13 cellular contexts compared by ENCODE assay signal in the genomic region with DNA sequence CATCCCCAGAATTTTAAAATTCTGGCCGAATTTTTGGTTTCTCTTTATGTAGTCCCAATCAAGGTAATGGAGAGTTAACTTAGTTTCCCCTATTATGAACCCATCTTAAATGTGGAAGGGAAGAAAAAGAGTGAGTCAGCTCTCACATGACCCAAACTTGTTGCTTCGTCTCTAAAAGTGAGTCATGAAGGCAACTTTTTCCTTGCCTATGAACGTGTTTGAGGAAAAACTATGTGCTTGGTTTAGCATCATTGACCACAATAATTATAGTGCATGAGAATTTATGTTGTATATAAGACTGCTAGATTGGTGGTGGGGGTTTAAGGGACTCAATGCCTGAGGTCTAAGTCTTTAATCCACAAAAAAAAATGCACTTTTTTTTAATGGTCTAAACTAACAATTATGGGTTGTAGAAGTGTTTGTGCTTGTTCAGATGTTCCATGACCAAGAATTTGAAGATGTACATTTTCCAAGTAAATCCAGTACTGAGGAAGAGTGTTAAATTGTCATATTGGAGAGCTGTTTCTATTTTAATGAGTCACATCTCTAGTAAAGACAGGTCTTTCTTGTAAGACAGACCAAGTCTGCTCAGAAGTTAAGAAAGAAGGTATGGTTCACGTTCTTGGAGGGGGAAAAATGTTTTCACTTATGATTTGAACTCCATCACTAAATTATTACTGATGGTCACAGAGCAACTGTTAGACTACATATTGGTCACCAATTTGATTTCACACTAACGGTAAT.
DNase-seq lines count a peak whose midpoint lies in the region; FAIRE-seq and TF ChIP-seq lines count a peak whose summit lies in the region.
"Had no signal": no experiment of that assay in that cellular context is flagged by ENCODE, and none has a peak within 500 bp of the region (broad histone marks: within the 10 kb centered on the region; RNA-seq: fewer than 3 reads in every experiment).

No MANE protein-coding gene starts in this region.

- H3K9me3 ChIP-seq in breast epithelium, result no peaks in the 10 kb centered on the region
- H3K9me3 ChIP-seq in SK-N-SH, result no peaks in the 10 kb centered on the region; the same call in 1 of the 2 replicates
- H3K9me3 ChIP-seq in Caco-2, result no peaks in the 10 kb centered on the region
- H3K9me3 ChIP-seq: prostate gland had no signal

- intact Hi-C loops in MCF 10A (cut with micrococcal nuclease), result no loop called here
- intact Hi-C loops in breast epithelium (cut with DNase I; ENCODE audit: low total_unique reads), result no loop called here
- intact Hi-C loops in Caco-2 (cut with micrococcal nuclease; ENCODE audit: unreplicated experiment), result no loop called here

- peak; percentile 88 for DNase-seq in MCF 10A (ENCODE audit: unreplicated experiment)
- DNase-seq in breast epithelium (ENCODE audit: low spot score in 2 of 2), result no peak
- DNase-seq in SK-N-SH, result no peak
- peak; percentile 91 for DNase-seq in fibroblast of villous mesenchyme (ENCODE audit: low read depth)
- peak; percentile 32 for DNase-seq in urothelium cell line (ENCODE audit: low spot score)
- DNase-seq in GM12891 (ENCODE audit: insufficient read length, low spot score), result no peak
- DNase-seq in Caco-2, result no peak
- no peak for DNase-seq in coronary artery (ENCODE audit: low spot score)
- DNase-seq: activated CD4-positive, alpha-beta T cell treated with anti-CD3 and anti-CD28 coated beads, Interleukin-2, amount 50 U/mL, for 48 hours; GOT3 had no signal

- H3K4me2 ChIP-seq in SK-N-SH, result no peak overlapping the region

- no peak overlapping the region for H3K27ac ChIP-seq in breast epithelium
- H3K27ac ChIP-seq in SK-N-SH (ENCODE audit: low read depth in 2 of 2, low read length in 1 of 2), result peak overlapping the region in 1 of 2 experiments; percentile 78; a peak in 2 of 4 replicates
- H3K27ac ChIP-seq in coronary artery, result no peak overlapping the region
- H3K27ac ChIP-seq: prostate gland had no signal

- H3K9me3 Mint-ChIP-seq in MCF 10A (ENCODE audit: unreplicated experiment), result no peaks in the 10 kb centered on the region
- no peaks in the 10 kb centered on the region for H3K9me3 Mint-ChIP-seq in Caco-2 (ENCODE audit: unreplicated experiment)
- H3K9me3 Mint-ChIP-seq: central memory CD8-positive, alpha-beta T cell had no signal

- no peaks in the 10 kb centered on the region for H4K20me1 ChIP-seq in SK-N-SH (ENCODE audit: insufficient read depth)

- BruUV-seq in MCF 10A (replicated peaks; lab: Mats Ljungman, UMichigan) (no TSS peak), Caco-2 (replicated peaks; lab: Mats Ljungman, UMichigan) (no TSS peak)

- TF ChIP-seq POLR2A in breast epithelium (IDR thresholded peaks at IDR 0.05) (no peak), GM12891 (IDR thresholded peaks at IDR 0.05; ENCODE audit: low read depth, low read length) (no peak)

- TF ChIP-seq EP300 in SK-N-SH (IDR thresholded peaks at IDR 0.05; ENCODE audit: borderline replicate concordance in 1 of 2, low read depth in 1 of 2, low read length in 1 of 2), result no peak; a peak in 1 of 4 replicates

- H3K36me3 ChIP-seq in breast epithelium, result no peaks in the 10 kb centered on the region
- no peaks in the 10 kb centered on the region for H3K36me3 ChIP-seq in SK-N-SH (replicated peaks in 1 of 2; ENCODE audit: control insufficient read depth in 1 of 2, insufficient read depth in 2 of 2, low read length in 1 of 2)
- H3K36me3 ChIP-seq in Caco-2 (ENCODE audit: control insufficient read depth, insufficient read depth, low read length), result no peaks in the 10 kb centered on the region
- H3K36me3 ChIP-seq: prostate gland had no signal

- no peaks in the 10 kb centered on the region for H3K27me3 ChIP-seq in breast epithelium
- no peaks in the 10 kb centered on the region for H3K27me3 ChIP-seq in SK-N-SH (ENCODE audit: insufficient read depth)
- H3K27me3 ChIP-seq in Caco-2 (replicated peaks; ENCODE audit: control insufficient read depth, insufficient read depth, low read length), result no peaks in the 10 kb centered on the region

- H3K79me2 ChIP-seq in SK-N-SH (ENCODE audit: insufficient read depth), result no peaks in the 10 kb centered on the region

- no peak overlapping the region for H2AFZ ChIP-seq in SK-N-SH (ENCODE audit: low read depth)

- no peaks in the 10 kb centered on the region for H3K36me3 Mint-ChIP-seq in MCF 10A (ENCODE audit: insufficient read depth, unreplicated experiment)
- H3K36me3 Mint-ChIP-seq in Caco-2 (ENCODE audit: insufficient read depth, unreplicated experiment), result no peaks in the 10 kb centered on the region

- no peak for TF ChIP-seq CTCF in MCF 10A (IDR thresholded peaks at IDR 0.05; ENCODE audit: unreplicated experiment)
- no peak for TF ChIP-seq CTCF in breast epithelium (IDR thresholded peaks at IDR 0.05)
- no peak for TF ChIP-seq CTCF in SK-N-SH (IDR thresholded peaks at IDR 0.05)
- TF ChIP-seq CTCF in fibroblast of villous mesenchyme (IDR thresholded peaks at IDR 0.05; ENCODE audit: insufficient read depth, low read depth, low read length), result no peak
- no peak for TF ChIP-seq CTCF in Caco-2 (IDR thresholded peaks at IDR 0.05; ENCODE audit: insufficient read depth in 1 of 2, low read depth in 1 of 2, low read length in 1 of 2, severe bottlenecking in 1 of 2, unreplicated experiment in 1 of 2)
- no peak for TF ChIP-seq CTCF in coronary artery (IDR thresholded peaks at IDR 0.05)

- WGBS in SK-N-SH (ENCODE audit: low lambda C conversion rate), result 34% methylated on average over 5 of the region's 5 CpGs

- H3K27ac Mint-ChIP-seq in MCF 10A (ENCODE audit: low read depth, unreplicated experiment), result peak overlapping the region; percentile 88
- no peak overlapping the region for H3K27ac Mint-ChIP-seq in Caco-2 (ENCODE audit: unreplicated experiment)

- H3K27me3 Mint-ChIP-seq in MCF 10A (ENCODE audit: insufficient read depth, unreplicated experiment) (no peaks in the 10 kb centered on the region), Caco-2 (ENCODE audit: insufficient read depth, unreplicated experiment) (no peaks in the 10 kb centered on the region)
- H3K27me3 Mint-ChIP-seq: central memory CD8-positive, alpha-beta T cell had no signal

- CTCF ChIA-PET in MCF 10A (lab: Yijun Ruan, JAX), result interaction anchor here (0.6 to 1.5 kb wide), 4 partner anchors 11 to 368 kb away, joined by 3 to 5 read pairs (median 4); no protein-coding TSS in a partner anchor
- CTCF ChIA-PET in SK-N-SH (lab: Yijun Ruan, JAX), result interaction anchor here (0.6 kb wide), 1 partner anchor 1509 kb away, joined by 3 read pairs; no protein-coding TSS in a partner anchor
- CTCF ChIA-PET in Caco-2 (lab: Charles Lee), result no interaction called here

- no peak overlapping the region; the same call in 1 of the 2 replicates for H3K9ac ChIP-seq in SK-N-SH

- H3K4me1 Mint-ChIP-seq in MCF 10A (ENCODE audit: insufficient read depth, unreplicated experiment) (peaks cover 41% of the 10 kb centered on the region), Caco-2 (ENCODE audit: low read depth, unreplicated experiment) (no peaks in the 10 kb centered on the region)
- H3K4me1 Mint-ChIP-seq: central memory CD8-positive, alpha-beta T cell had no signal

- no peaks in the 10 kb centered on the region for H3K9me2 ChIP-seq in SK-N-SH

- POLR2A ChIA-PET in MCF 10A (lab: Yijun Ruan, JAX) (interaction anchor here (0.6 to 6.8 kb wide), 11 partner anchors 9 to 432 kb away, joined by 3 to 72 read pairs (median 5); no protein-coding TSS in a partner anchor), SK-N-SH (lab: Yijun Ruan, JAX) (no interaction called here), Caco-2 (lab: Charles Lee) (no interaction called here)

- no peak for TF ChIP-seq RAD21 in SK-N-SH (IDR thresholded peaks at IDR 0.05; ENCODE audit: low read length)

- H3K4me1 ChIP-seq in breast epithelium, result no peaks in the 10 kb centered on the region
- H3K4me1 ChIP-seq in SK-N-SH (ENCODE audit: control insufficient read depth in 1 of 2, insufficient read depth in 2 of 2, low read depth in 1 of 2, low read length in 1 of 2), result peaks cover 0 to 16% of the 10 kb centered on the region in 2 experiments; a peak in 2 of 4 replicates
- no peaks in the 10 kb centered on the region for H3K4me1 ChIP-seq in Caco-2
- H3K4me1 ChIP-seq: prostate gland had no signal

- H3F3A ChIP-seq in SK-N-SH (replicated peaks; ENCODE audit: insufficient read depth), result peaks cover 9% of the 10 kb centered on the region

- H3K4me3 Mint-ChIP-seq in MCF 10A (ENCODE audit: unreplicated experiment) (no peak overlapping the region), Caco-2 (ENCODE audit: unreplicated experiment) (no peak overlapping the region)
- H3K4me3 Mint-ChIP-seq: central memory CD8-positive, alpha-beta T cell had no signal

- H3K4me3 ChIP-seq in breast epithelium, result no peak overlapping the region
- H3K4me3 ChIP-seq in SK-N-SH (ENCODE audit: low read depth in 2 of 2, low read length in 1 of 2), result no peak overlapping the region
- H3K4me3 ChIP-seq in fibroblast of villous mesenchyme (ENCODE audit: low read depth, low read length), result no peak overlapping the region
- H3K4me3 ChIP-seq in Caco-2 (ENCODE audit: low read depth, low read length), result no peak overlapping the region
- no peak overlapping the region for H3K4me3 ChIP-seq in coronary artery
- H3K4me3 ChIP-seq: prostate gland had no signal

- FAIRE-seq in urothelium cell line (lab: Jason Lieb, UNC) (no peak), GM12891 (lab: Jason Lieb, UNC) (no peak)
- FAIRE-seq: A204.1 had no signal

TF ChIP-seq in SK-N-SH, 30 proteins besides CTCF, POLR2A, EP300 and RAD21 (continues in another document):
- peak; percentile 83 for TF ChIP-seq USF1 (IDR thresholded peaks at IDR 0.05; ENCODE audit: borderline replicate concordance, low read depth)
- TF ChIP-seq RFX5 (IDR thresholded peaks at IDR 0.05; ENCODE audit: low read length), result no peak
- TF ChIP-seq FOXJ3 (CRISPR knock-in tag; IDR thresholded peaks at IDR 0.05), result no peak
- no peak for TF ChIP-seq YY1 (IDR thresholded peaks at IDR 0.05; ENCODE audit: low read depth)

TF ChIP-seq in GM12891, 5 proteins besides CTCF, POLR2A, EP300 and RAD21:
- TF ChIP-seq TAF1 (IDR thresholded peaks at IDR 0.05; ENCODE audit: low read depth, low read length) (no peak), PAX5 (IDR thresholded peaks at IDR 0.05; ENCODE audit: insufficient read depth, low read length, severe bottlenecking) (no peak), POLR2AphosphoS5 (IDR thresholded peaks at IDR 0.05; ENCODE audit: low read depth, low read length) (no peak), SPI1 (IDR thresholded peaks at IDR 0.05; ENCODE audit: low read depth, low read length) (no peak), POU2F2 (IDR thresholded peaks at IDR 0.05; ENCODE audit: low read depth, low read length) (no peak)
TF ChIP-seq in GM12891: peak in this region for 0.

Comparison
In these comparisons a context has a peak if more than half of its experiments do, and no peak if none do; other contexts are left out.
1. DNase-seq: peak in MCF 10A (single experiment), fibroblast of villous mesenchyme (single experiment) and urothelium cell line (single experiment); none in breast epithelium (0 of 2), SK-N-SH (single experiment), GM12891 (single experiment), Caco-2 (0 of 2) and coronary artery (single experiment).